19 cellular contexts compared by ENCODE assay signal in the genomic region with DNA sequence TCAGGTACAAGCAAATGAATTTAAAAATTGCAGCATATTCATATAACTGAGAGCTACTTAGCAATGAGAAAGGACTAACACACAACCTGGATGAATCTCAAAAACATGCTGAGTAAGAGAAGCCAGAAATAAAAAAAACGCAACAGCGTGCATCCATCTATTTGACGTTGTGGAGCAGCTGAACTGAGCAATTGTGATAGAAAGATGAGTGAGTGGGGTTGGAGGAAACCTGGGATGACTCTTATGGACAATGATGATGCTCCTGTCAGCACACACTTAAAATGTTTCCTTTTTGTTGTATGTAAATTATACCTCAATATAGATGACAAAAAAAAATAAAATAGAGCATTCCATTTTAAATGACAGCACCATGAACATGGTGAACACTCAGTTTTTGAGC. TPM values are rescaled to one million over a fixed set of nuclear protein-coding genes. Genes with fewer than 3 reads are reported as not detected.
DNase-seq lines count a peak whose midpoint lies in the region; ATAC-seq, FAIRE-seq and TF ChIP-seq lines count a peak whose summit lies in the region.
"Had no signal": no experiment of that assay in that cellular context is flagged by ENCODE, and none has a peak within 500 bp of the region (broad histone marks: within the 10 kb centered on the region; RNA-seq: fewer than 3 reads in every experiment).

No MANE protein-coding gene starts in this region.

- BruUV-seq in A673 (replicated peaks; lab: Mats Ljungman, UMichigan) (no TSS peak), K562 (replicated peaks; lab: Mats Ljungman, UMichigan) (no TSS peak)

- H3K4me1 Mint-ChIP-seq in stimulated activated naive B cell treated with anti-CD40 and anti-IgM and Interleukin-4, amounts not matched to agents 10 μg/mL and 1 μg/mL and 100 μg/mL, for 72 hours = peaks cover 0 to 5% of the 10 kb centered on the region in 2 donors
- H3K4me1 Mint-ChIP-seq: CD8-positive, alpha-beta memory T cell had no signal

- peaks cover 27% of the 10 kb centered on the region for H3K4me1 ChIP-seq in A673 (ENCODE audit: insufficient read depth, low read length, poor library complexity, severe bottlenecking)
- H3K4me1 ChIP-seq in GM23248 (ENCODE audit: insufficient read depth) = peaks cover 7% of the 10 kb centered on the region; the same call in 1 of the 2 replicates
- H3K4me1 ChIP-seq in K562 (replicated peaks in 1 of 2; ENCODE audit: control insufficient read depth in 2 of 2, insufficient read depth in 2 of 2, low read length in 2 of 2) = no peaks in the 10 kb centered on the region

- no peaks in the 10 kb centered on the region for H3K9me1 ChIP-seq in K562 (ENCODE audit: control insufficient read depth, insufficient read depth, low read length)

- no peaks in the 10 kb centered on the region for H3K36me3 Mint-ChIP-seq in activated naive CD4-positive, alpha-beta T cell treated with anti-CD3 and anti-CD28 coated beads, Interleukin-2, amount 50 U/mL, for 72 hours
- no peaks in the 10 kb centered on the region for H3K36me3 Mint-ChIP-seq in stimulated activated naive B cell treated with anti-CD40 and anti-IgM and Interleukin-4, amounts not matched to agents 10 μg/mL and 1 μg/mL and 100 μg/mL, for 72 hours
- H3K36me3 Mint-ChIP-seq: CD8-positive, alpha-beta memory T cell had no signal

- no peaks in the 10 kb centered on the region for H3K9me3 Mint-ChIP-seq in activated naive CD4-positive, alpha-beta T cell treated with anti-CD3 and anti-CD28 coated beads, Interleukin-2, amount 50 U/mL, for 72 hours
- no peaks in the 10 kb centered on the region for H3K9me3 Mint-ChIP-seq in stimulated activated naive B cell treated with anti-CD40 and anti-IgM and Interleukin-4, amounts not matched to agents 10 μg/mL and 1 μg/mL and 100 μg/mL, for 72 hours

- CTCF ChIA-PET in A673 (lab: Charles Lee) = interaction anchor here (1.0 kb wide), 2 partner anchors 19 to 25 kb away, joined by 4 to 5 read pairs; no protein-coding TSS in a partner anchor
- CTCF ChIA-PET in K562 (lab: Yijun Ruan, JAX; ENCODE audit: low intra/inter-chr PET ratio) = no interaction called here

- H3K36me3 ChIP-seq in A673 (ENCODE audit: insufficient read depth, low read length, poor library complexity, severe bottlenecking) (no peaks in the 10 kb centered on the region), GM23248 (ENCODE audit: low read depth) (no peaks in the 10 kb centered on the region), K562 (ENCODE audit: control insufficient read depth, insufficient read depth, low read length) (no peaks in the 10 kb centered on the region)

- no peak overlapping the region for H3K4me2 ChIP-seq in GM23248 (ENCODE audit: unreplicated experiment)
- no peak overlapping the region for H3K4me2 ChIP-seq in K562 (ENCODE audit: insufficient read depth, low read length)
- H3K4me2 ChIP-seq: KMS-11 had no signal

- FAIRE-seq in K562 (lab: Jason Lieb, UNC) = no peak
- FAIRE-seq: G401.6, GM12891, GM18507 had no signal

- peak; percentile 56 for DNase-seq in A673 (ENCODE audit: low spot score)
- DNase-seq in GM23248 = peak; percentile 34
- no peak for DNase-seq in K562 (ENCODE audit: extremely low read depth in 1 of 4, low spot score in 3 of 4)
- no peak for DNase-seq in activated naive CD4-positive, alpha-beta T cell treated with anti-CD3 and anti-CD28 coated beads, Interleukin-2, amount 50 U/mL, for 72 hours (ENCODE audit: low spot score in 2 of 2)
- DNase-seq in stimulated activated naive B cell treated with anti-CD40 and anti-IgM and Interleukin-4, amounts not matched to agents 10 μg/mL and 1 μg/mL and 100 μg/mL, for 72 hours = no peak
- DNase-seq in GM13976 (ENCODE audit: low spot score) = no peak
- DNase-seq: AML-193; CD8-positive, alpha-beta memory T cell; COR-L47; DMS 273 treated with DMSO at 0.1 percent for 48 hours; DMS53; DND-41; GOT3; H7 had no signal

- TF ChIP-seq CTCF in A673 (conservative IDR thresholded peaks at IDR 0.05; ENCODE audit: low read depth, low read length) (no peak), K562 (IDR thresholded peaks at IDR 0.05 in 2 of 3, conservative IDR thresholded peaks at IDR 0.05 in 1 of 3; ENCODE audit: insufficient read depth in 2 of 3, low read depth in 1 of 3, low read length in 3 of 3) (no peak), GM13976 (IDR thresholded peaks at IDR 0.05; ENCODE audit: borderline replicate concordance, control extremely low read depth, extremely low read depth, insufficient read depth, missing control alignments) (no peak)

- H3K27me3 ChIP-seq in A673 (replicated peaks; ENCODE audit: insufficient read depth, low read depth, low read length, poor library complexity) (no peaks in the 10 kb centered on the region), GM23248 (replicated peaks; ENCODE audit: insufficient read depth) (no peaks in the 10 kb centered on the region), K562 (ENCODE audit: control insufficient read depth in 2 of 2, insufficient read depth in 2 of 2, low read length in 2 of 2) (peaks cover 5 to 16% of the 10 kb centered on the region in 2 experiments; a peak in 3 of 5 replicates)

- intact Hi-C loops in A673 (cut with micrococcal nuclease; ENCODE audit: unreplicated experiment) = no loop called here
- intact Hi-C loops in K562 (cut with micrococcal nuclease) = no loop called here

- WGBS in GM23248 (ENCODE audit: low coverage in 1 of 2, low lambda C conversion rate in 2 of 2, missing lambda C conversion rate in 2 of 2), 2 experiments = 42 to 44% methylated on average over 3 of the region's 3 CpGs
- WGBS in K562 (ENCODE audit: insufficient coverage, low coverage, missing lambda C conversion rate) = 0% methylated on average over 3 of the region's 3 CpGs

- in situ Hi-C loops in GM23248 (cut with MboI) = no loop called here
- in situ Hi-C loops in K562 (cut with MboI) = no loop called here
- in situ Hi-C loops in GM13976 (cut with MboI; ENCODE audit: low sequenced_read_pairs, unreplicated experiment) = no loop called here

- no peak overlapping the region for H3K4me3 ChIP-seq in A673 (ENCODE audit: low read depth, low read length, poor library complexity, severe bottlenecking)
- no peak overlapping the region for H3K4me3 ChIP-seq in GM23248
- H3K4me3 ChIP-seq in K562 = no peak overlapping the region

- no peaks in the 10 kb centered on the region for H3K9me3 ChIP-seq in A673 (ENCODE audit: low read depth, low read length, poor library complexity, severe bottlenecking)
- no peaks in the 10 kb centered on the region for H3K9me3 ChIP-seq in GM23248 (ENCODE audit: low read depth)
- H3K9me3 ChIP-seq in K562 (replicated peaks; ENCODE audit: control insufficient read depth, insufficient read depth, low read depth, low read length) = 0 out of 2 replicates have a peak, but pooled peaks cover 1% of the 10 kb centered on the region

- H3F3A ChIP-seq in GM23248 (ENCODE audit: insufficient read depth) = 0 out of 2 replicates have a peak, but pooled peaks cover 4% of the 10 kb centered on the region

- H3K27ac ChIP-seq in A673 (ENCODE audit: low read depth, low read length, poor library complexity, severe bottlenecking) = peak overlapping the region; percentile 37
- H3K27ac ChIP-seq in GM23248 = no peak overlapping the region
- H3K27ac ChIP-seq in K562 (ENCODE audit: extremely low read depth, low read depth, low read length) = no peak overlapping the region
- H3K27ac ChIP-seq: KMS-11 had no signal

- ATAC-seq in K562 = no peak
- no peak for ATAC-seq in activated naive CD4-positive, alpha-beta T cell treated with anti-CD3 and anti-CD28 coated beads, Interleukin-2, amount 50 U/mL, for 72 hours
- ATAC-seq in stimulated activated naive B cell treated with anti-CD40 and anti-IgM and Interleukin-4, amounts not matched to agents 10 μg/mL and 1 μg/mL and 100 μg/mL, for 72 hours (replicated peaks) = no peak

- no peak overlapping the region for H3K27ac Mint-ChIP-seq in activated naive CD4-positive, alpha-beta T cell treated with anti-CD3 and anti-CD28 coated beads, Interleukin-2, amount 50 U/mL, for 72 hours
- no peak overlapping the region for H3K27ac Mint-ChIP-seq in stimulated activated naive B cell treated with anti-CD40 and anti-IgM and Interleukin-4, amounts not matched to agents 10 μg/mL and 1 μg/mL and 100 μg/mL, for 72 hours
- H3K27ac Mint-ChIP-seq: CD8-positive, alpha-beta memory T cell had no signal

- TF ChIP-seq POLR2A in K562 (conservative IDR thresholded peaks at IDR 0.05) = no peak

- H2AFZ ChIP-seq in GM23248 (peak overlapping the region; percentile 42; the same call in 1 of the 2 replicates), K562 (ENCODE audit: low read depth, low read length) (no peak overlapping the region)

- H3K9me2 ChIP-seq in GM23248 (ENCODE audit: insufficient read depth) = no peaks in the 10 kb centered on the region

- H3K79me2 ChIP-seq in GM23248 (ENCODE audit: insufficient read depth) = no peaks in the 10 kb centered on the region
- H3K79me2 ChIP-seq in K562 (ENCODE audit: control insufficient read depth, insufficient read depth, low read length) = no peaks in the 10 kb centered on the region

- H3K27me3 Mint-ChIP-seq in stimulated activated naive B cell treated with anti-CD40 and anti-IgM and Interleukin-4, amounts not matched to agents 10 μg/mL and 1 μg/mL and 100 μg/mL, for 72 hours = peaks cover 0 to 4% of the 10 kb centered on the region in 2 donors

- H3K4me3 Mint-ChIP-seq in stimulated activated naive B cell treated with anti-CD40 and anti-IgM and Interleukin-4, amounts not matched to agents 10 μg/mL and 1 μg/mL and 100 μg/mL, for 72 hours = no peak overlapping the region
- H3K4me3 Mint-ChIP-seq: CD8-positive, alpha-beta memory T cell had no signal

- POLR2A ChIA-PET in A673 (lab: Charles Lee; ENCODE audit: low non-redundant PET) (interaction anchor here (0.6 kb wide), 1 partner anchor 35 kb away, joined by 6 read pairs; no protein-coding TSS in a partner anchor), K562 (lab: Yijun Ruan, JAX) (interaction anchor here (0.7 to 0.8 kb wide), 2 partner anchors 9 to 14 kb away, joined by 3 read pairs; no protein-coding TSS in a partner anchor)

- H3K9ac ChIP-seq in GM23248 (no peak overlapping the region), K562 (ENCODE audit: insufficient read depth in 1 of 2, low read depth in 2 of 2, low read length in 2 of 2) (no peak overlapping the region)
- H3K9ac ChIP-seq: KMS-11 had no signal

- H4K20me1 ChIP-seq in GM23248 (ENCODE audit: insufficient read depth) (no peaks in the 10 kb centered on the region), K562 (replicated peaks; ENCODE audit: control insufficient read depth, insufficient read depth, low read length) (no peaks in the 10 kb centered on the region)

- TF ChIP-seq RAD21 in K562 (CRISPR knock-in tag; conservative IDR thresholded peaks at IDR 0.05 in 1 of 2, IDR thresholded peaks at IDR 0.05 in 1 of 2) = no peak

- no peak for TF ChIP-seq EP300 in K562 (IDR thresholded peaks at IDR 0.05; ENCODE audit: low read length)

RNA-seq across cellular contexts. Expression of gene AKR1E2, which starts 36.0 kb away (rescaled TPM):
- 10.8 and 11.3 TPM in 2 replicates for total RNA-seq in A673 (2021)
- 14.3 and 16.0 TPM in 2 replicates for total RNA-seq in GM23248 (2014; rRNA removed; shearing (Covaris generic))
- 5.1 and 5.2 TPM in 2 replicates for polyA plus RNA-seq in GM23248 (2016; fragmentation: Nextera tagmentation; extraction: Ambion mirVana)
- total RNA-seq in K562 (2011; cell fraction: chromatin; rRNA removed; ENCODE audit: low replicate concordance) = 28.7 and 36.4 TPM in 2 replicates
- 18.3 and 20.9 TPM in 2 replicates for total RNA-seq in K562 (2011; cell fraction: nucleolus; rRNA removed)
- total RNA-seq in K562 (2011; cell fraction: nucleoplasm; rRNA removed) = 19.0 and 25.1 TPM in 2 replicates
- total RNA-seq in K562 (2014; rRNA removed) = 7.6 and 11.1 TPM in 2 replicates
- total RNA-seq in K562 (2014; rRNA removed; fragmentation: Illumina TruSeq; extraction: Trizol) = 12.1 and 13.9 TPM in 2 replicates
- 9.1 and 9.7 TPM in 2 replicates for total RNA-seq in K562 (2015; rRNA removed; fragmentation: Illumina TruSeq; extraction: Trizol)
- 16.6 and 17.1 TPM in 2 replicates for total RNA-seq in K562 (2021)
- 7.0 and 9.8 TPM in 2 replicates for polyA plus RNA-seq in K562 (2011; rRNA removed)
- 4.0 and 7.1 TPM in 2 replicates for polyA plus RNA-seq in K562 (2011; cell fraction: cytosol; rRNA removed)
- polyA plus RNA-seq in K562 (2011; cell fraction: nucleus; rRNA removed) = 12.8 and 20.9 TPM in 2 replicates
- polyA plus RNA-seq in K562 (2012) = 9.7 and 16.0 TPM in 2 replicates
- polyA plus RNA-seq in K562 (2014; fragmentation: Illumina TruSeq; extraction: Trizol) = 11.6 and 12.2 TPM in 2 replicates
- 1 to 10 TPM; 4.2 to 4.7 TPM for polyA plus RNA-seq in K562 (2014; fragmentation: Nextera tagmentation; extraction: Ambion mirVana)
- polyA plus RNA-seq in K562 (2014; rRNA removed) = 10.9 and 12.1 TPM in 2 replicates
- 14.7 and 18.8 TPM in 2 replicates for polyA minus RNA-seq in K562 (2011; rRNA and poly(A)+ RNA removed)
- polyA minus RNA-seq in K562 (2011; cell fraction: cytosol; rRNA and poly(A)+ RNA removed) = 4.4 and 5.0 TPM in 2 replicates
- polyA minus RNA-seq in K562 (2011; cell fraction: nucleus; rRNA and poly(A)+ RNA removed) = 12.0 and 12.4 TPM in 2 replicates
- total RNA-seq in activated naive CD4-positive, alpha-beta T cell treated with anti-CD3 and anti-CD28 coated beads, Interleukin-2, amount 50 U/mL, for 72 hours = 1 to 10 TPM; 3.1 to 7.5 TPM
- total RNA-seq: A172 had no signal
- polyA plus RNA-seq: CD8-positive, alpha-beta memory T cell had no signal

Comparison
In these comparisons a context has a peak if more than half of its experiments do, and no peak if none do; other contexts are left out.
1. DNase-seq: peak in A673 (single experiment) and GM23248 (single experiment); none in K562 (0 of 4), activated naive CD4-positive, alpha-beta T cell treated with anti-CD3 and anti-CD28 coated beads, Interleukin-2, amount 50 U/mL, for 72 hours (0 of 2), stimulated activated naive B cell treated with anti-CD40 and anti-IgM and Interleukin-4, amounts not matched to agents 10 μg/mL and 1 μg/mL and 100 μg/mL, for 72 hours (single experiment) and GM13976 (single experiment).